ENCODE assay signal across 2 cellular contexts in genomic region chr10:74612195-74612594, GRCh38.
TF ChIP-seq lines count a peak whose summit lies in the region.

No MANE protein-coding gene starts in this region.

TF ChIP-seq in IMR-90, 13 proteins besides CTCF, POLR2A, EP300 and RAD21:
- no peak for TF ChIP-seq MAZ (IDR thresholded peaks at IDR 0.05; ENCODE audit: borderline replicate concordance, low read depth, low read length)
- TF ChIP-seq USF2 (IDR thresholded peaks at IDR 0.05; ENCODE audit: low read depth, low read length): no peak
- TF ChIP-seq ELK1 (IDR thresholded peaks at IDR 0.05; ENCODE audit: borderline replicate concordance, low read depth, low read length): no peak
- no peak for TF ChIP-seq SMC3 (IDR thresholded peaks at IDR 0.05; ENCODE audit: low read depth, low read length)
- TF ChIP-seq CEBPB (IDR thresholded peaks at IDR 0.05; ENCODE audit: low read depth, low read length): no peak
- TF ChIP-seq NFE2L2 (IDR thresholded peaks at IDR 0.05; ENCODE audit: low read depth, low read length): no peak
- TF ChIP-seq CHD1 (IDR thresholded peaks at IDR 0.05; ENCODE audit: low read depth, low read length): no peak
- no peak for TF ChIP-seq BHLHE40 (IDR thresholded peaks at IDR 0.05; ENCODE audit: low read depth, low read length)
- TF ChIP-seq MXI1 (IDR thresholded peaks at IDR 0.05; ENCODE audit: borderline replicate concordance, low read depth, low read length): no peak
- TF ChIP-seq RCOR1 (IDR thresholded peaks at IDR 0.05; ENCODE audit: insufficient replicate concordance, low read length): no peak
- TF ChIP-seq RFX5 (IDR thresholded peaks at IDR 0.05; ENCODE audit: low read depth, low read length): no peak
- no peak for TF ChIP-seq MAFK (IDR thresholded peaks at IDR 0.05; ENCODE audit: low read depth, low read length)
- TF ChIP-seq FOS (IDR thresholded peaks at IDR 0.05; ENCODE audit: low read depth, low read length): no peak

TF ChIP-seq in K562, 482 proteins besides CTCF, POLR2A, EP300 and RAD21:
- TF ChIP-seq FOSL1 (tag; conservative IDR thresholded peaks at IDR 0.05) (peak; percentile 31; the same call in 1 of the 2 replicates), ZNF274 (IDR thresholded peaks at IDR 0.05; ENCODE audit: borderline replicate concordance, low read depth, low read length) (no peak)
TF ChIP-seq in K562: peak in this region for 1.
